Comparison of ENCODE assay signal across 8 cellular contexts in the genomic region with DNA sequence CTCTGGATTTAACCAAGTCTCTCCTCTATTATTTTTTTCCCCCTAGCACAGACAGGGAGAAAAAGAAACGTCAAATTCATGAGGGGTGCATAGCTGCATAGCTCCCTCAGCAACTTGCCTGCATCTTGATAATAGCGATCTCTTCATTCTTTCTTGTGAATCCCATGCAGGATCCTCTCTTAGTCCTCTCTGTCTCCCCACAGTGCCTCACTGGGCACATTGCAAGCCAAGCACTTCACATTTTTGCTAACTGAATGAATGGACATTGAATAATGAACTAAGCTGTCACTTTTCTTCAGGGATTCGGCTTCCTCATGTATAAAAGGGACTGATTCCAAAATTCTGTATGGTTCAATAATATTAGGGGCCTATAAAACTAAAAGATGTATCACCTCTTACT. TPM values are rescaled to one million over a fixed set of nuclear protein-coding genes. Genes with fewer than 3 reads are reported as not detected.
A peak's percentile ranks its signal among the peaks of the same experiment; 100 is the strongest.
DNase-seq lines count a peak whose midpoint lies in the region; ATAC-seq, FAIRE-seq and TF ChIP-seq lines count a peak whose summit lies in the region.

No MANE protein-coding gene starts in this region.

- no peak overlapping the region for H2BK120ac ChIP-seq in IMR-90 (ENCODE audit: low read depth, low read length)

- no peak overlapping the region for H3K56ac ChIP-seq in IMR-90 (ENCODE audit: extremely low read depth, insufficient read depth, low read length)

- no peaks in the 10 kb centered on the region for H4K20me1 ChIP-seq in IMR-90 (ENCODE audit: insufficient read depth, low read length)
- H4K20me1 ChIP-seq in astrocyte (ENCODE audit: insufficient read depth, low read length), result no peaks in the 10 kb centered on the region
- H4K20me1 ChIP-seq in keratinocyte (ENCODE audit: control insufficient read depth, extremely low read depth, insufficient read depth, low read length), result no peaks in the 10 kb centered on the region

- H2BK5ac ChIP-seq in IMR-90 (ENCODE audit: low read depth, low read length, poor library complexity, severe bottlenecking), result no peak overlapping the region

- H2AFZ ChIP-seq in IMR-90 (replicated peaks; ENCODE audit: low read length, poor library complexity) (peak overlapping the region; percentile 33), astrocyte (ENCODE audit: low read depth, low read length) (no peak overlapping the region), keratinocyte (ENCODE audit: control insufficient read depth, low read length) (no peak overlapping the region)

- ATAC-seq in IMR-90 (ENCODE audit: low read depth) (peak; percentile 54), HG03442 (IDR thresholded peaks at IDR 0.05; ENCODE audit: unreplicated experiment) (no peak), HG03025 (IDR thresholded peaks at IDR 0.05; ENCODE audit: low FRiP score, unreplicated experiment) (no peak)

- no peak overlapping the region for H3K4me3 Mint-ChIP-seq in astrocyte (ENCODE audit: unreplicated experiment)
- H3K4me3 Mint-ChIP-seq in CD8-positive, alpha-beta memory T cell, result no peak overlapping the region

- H3K36me3 Mint-ChIP-seq in astrocyte (ENCODE audit: low read depth, unreplicated experiment), result no peaks in the 10 kb centered on the region
- H3K36me3 Mint-ChIP-seq in CD8-positive, alpha-beta memory T cell, result no peaks in the 10 kb centered on the region

- H3K27me3 ChIP-seq in IMR-90 (ENCODE audit: control insufficient read depth, insufficient read depth, low read length) (no peaks in the 10 kb centered on the region; the same call in 1 of the 2 replicates), astrocyte (ENCODE audit: insufficient read depth, low read length) (no peaks in the 10 kb centered on the region), keratinocyte (ENCODE audit: control insufficient read depth, extremely low read depth, insufficient read depth, low read length) (peaks cover 20% of the 10 kb centered on the region), SJCRH30 (0 out of 2 replicates have a peak, but pooled peaks cover 3% of the 10 kb centered on the region)
- no peaks in the 10 kb centered on the region for H3K27me3 ChIP-seq in CD8-positive, alpha-beta memory T cell (ENCODE audit: insufficient read depth, low read length, poor library complexity, severe bottlenecking)

- BruUV-seq in IMR-90 (replicated peaks; lab: Mats Ljungman, UMichigan), result no TSS peak

- H3K4me3 ChIP-seq in IMR-90 (ENCODE audit: insufficient read depth, low read depth, low read length) (no peak overlapping the region), astrocyte (ENCODE audit: insufficient read depth, low read depth, low read length) (no peak overlapping the region), keratinocyte (ENCODE audit: control insufficient read depth in 2 of 3, extremely low read depth in 1 of 3, insufficient read depth in 2 of 3, low read depth in 1 of 3, low read length in 3 of 3) (no peak overlapping the region), SJCRH30 (no peak overlapping the region)
- no peak overlapping the region for H3K4me3 ChIP-seq in CD8-positive, alpha-beta memory T cell (ENCODE audit: low read length)

- CTCF ChIA-PET in IMR-90 (lab: Yijun Ruan, JAX), result interaction anchor here (0.6 to 1.2 kb wide), 2 partner anchors 27 to 225 kb away, joined by 3 to 4 read pairs; no protein-coding TSS in a partner anchor
- CTCF ChIA-PET in CD8-positive, alpha-beta memory T cell (lab: Charles Lee), result no interaction called here

- dilution Hi-C loops in IMR-90 (cut with HindIII; ENCODE audit: low sequenced_read_pairs, unreplicated experiment), result no loop called here
- dilution Hi-C loops in keratinocyte (cut with MboI; ENCODE audit: extremely low pct_ligation_motif_present, low sequenced_read_pairs), result no loop called here

- POLR2A ChIA-PET in IMR-90 (lab: Charles Lee; ENCODE audit: unreplicated experiment), result no interaction called here
- POLR2A ChIA-PET in CD8-positive, alpha-beta memory T cell (lab: Charles Lee), result no interaction called here

- TF ChIP-seq CTCF in IMR-90 (conservative IDR thresholded peaks at IDR 0.05; ENCODE audit: low read depth, low read length), result peak; percentile 61
- TF ChIP-seq CTCF in astrocyte (IDR thresholded peaks at IDR 0.05; ENCODE audit: insufficient read depth, low read depth, low read length), result peak; percentile 68
- peak; percentile 43 to 56 (median 47) for TF ChIP-seq CTCF in keratinocyte (optimal IDR thresholded peaks at IDR 0.05 in 1 of 3, IDR thresholded peaks at IDR 0.05 in 1 of 3, conservative IDR thresholded peaks at IDR 0.05 in 1 of 3; ENCODE audit: extremely low read depth in 1 of 3, insufficient read depth in 2 of 3, low read length in 3 of 3)

- DNase-seq in AML-193 (lab: John Stamatoyannopoulos, UW) (peak; percentile 25 to 30), IMR-90 (peak; percentile 62), astrocyte (ENCODE audit: low read depth) (peak; percentile 43), keratinocyte (ENCODE audit: low read depth, low spot score) (no peak), SJCRH30 (no peak)
- DNase-seq in CD8-positive, alpha-beta memory T cell, result no peak

- H2AK9ac ChIP-seq in IMR-90 (replicated peaks; ENCODE audit: low read depth, low read length, poor library complexity), result no peak overlapping the region

- in situ Hi-C loops in IMR-90 (cut with MboI; ENCODE audit: low sequenced_read_pairs), result no loop called here

- WGBS in IMR-90 (ENCODE audit: extremely low coverage in 2 of 2, insufficient read length in 1 of 2), 2 experiments, result 0% methylated on average over 1 of the region's 3 CpGs; no CpG with 5 or more reads in 1 of the 2 experiments

- H2AK5ac ChIP-seq in IMR-90 (ENCODE audit: low read depth, low read length), result no peak overlapping the region

- FAIRE-seq in astrocyte (lab: Jason Lieb, UNC) (no peak), keratinocyte (lab: Jason Lieb, UNC) (no peak)

- H3K27me3 Mint-ChIP-seq in astrocyte (ENCODE audit: low read depth, unreplicated experiment), result peaks cover 2% of the 10 kb centered on the region
- peaks cover 17 to 43% of the 10 kb centered on the region in 2 donors for H3K27me3 Mint-ChIP-seq in CD8-positive, alpha-beta memory T cell

- H3K9me3 ChIP-seq in IMR-90 (ENCODE audit: control insufficient read depth, insufficient read depth, low read length) (no peaks in the 10 kb centered on the region), astrocyte (ENCODE audit: insufficient read depth, low read depth, low read length) (no peaks in the 10 kb centered on the region), keratinocyte (ENCODE audit: control insufficient read depth, low read depth, low read length) (no peaks in the 10 kb centered on the region), SJCRH30 (replicated peaks) (no peaks in the 10 kb centered on the region)
- H3K9me3 ChIP-seq in CD8-positive, alpha-beta memory T cell (ENCODE audit: low read length), result no peaks in the 10 kb centered on the region

- TF ChIP-seq RAD21 in IMR-90 (IDR thresholded peaks at IDR 0.05; ENCODE audit: low read length), result peak; percentile 68

- H3K4me1 ChIP-seq in IMR-90 (ENCODE audit: control insufficient read depth, insufficient read depth, low read length) (no peaks in the 10 kb centered on the region), astrocyte (ENCODE audit: insufficient read depth, low read length) (peaks cover 3% of the 10 kb centered on the region), keratinocyte (ENCODE audit: control insufficient read depth, extremely low read depth, insufficient read depth, low read length) (no peaks in the 10 kb centered on the region), SJCRH30 (no peaks in the 10 kb centered on the region)
- no peaks in the 10 kb centered on the region for H3K4me1 ChIP-seq in CD8-positive, alpha-beta memory T cell (ENCODE audit: insufficient read depth, low read length)

- no peak overlapping the region for H4K91ac ChIP-seq in IMR-90 (ENCODE audit: insufficient read depth, low read depth, low read length)

- no peak overlapping the region for H4K8ac ChIP-seq in IMR-90 (ENCODE audit: low read depth in 2 of 2, low read length in 2 of 2)

- TF ChIP-seq POLR2A in IMR-90 (IDR thresholded peaks at IDR 0.05; ENCODE audit: low read depth, low read length), result no peak

- H2BK20ac ChIP-seq in IMR-90 (ENCODE audit: low read depth, low read length), result no peak overlapping the region

- no peaks in the 10 kb centered on the region; a peak in 1 of 4 replicates for H3K79me1 ChIP-seq in IMR-90 (ENCODE audit: low read depth in 1 of 2, low read length in 2 of 2)

- no peaks in the 10 kb centered on the region for H3K9me3 Mint-ChIP-seq in astrocyte (ENCODE audit: unreplicated experiment)
- no peaks in the 10 kb centered on the region for H3K9me3 Mint-ChIP-seq in CD8-positive, alpha-beta memory T cell

- no peak overlapping the region for H3K23ac ChIP-seq in IMR-90 (ENCODE audit: low read depth, low read length)

- H3K36me3 ChIP-seq in IMR-90 (ENCODE audit: control insufficient read depth, insufficient read depth, low read length) (no peaks in the 10 kb centered on the region), astrocyte (ENCODE audit: insufficient read depth, low read length) (no peaks in the 10 kb centered on the region), keratinocyte (ENCODE audit: control insufficient read depth in 2 of 2, extremely low read depth in 1 of 2, insufficient read depth in 2 of 2, low read length in 2 of 2) (no peaks in the 10 kb centered on the region), SJCRH30 (no peaks in the 10 kb centered on the region)
- no peaks in the 10 kb centered on the region for H3K36me3 ChIP-seq in CD8-positive, alpha-beta memory T cell (ENCODE audit: insufficient read depth, low read length)

- no peak overlapping the region for H3K27ac ChIP-seq in IMR-90 (ENCODE audit: insufficient read depth, low read length)
- no peak overlapping the region for H3K27ac ChIP-seq in astrocyte (ENCODE audit: low read depth, low read length)
- H3K27ac ChIP-seq in keratinocyte (ENCODE audit: control insufficient read depth, insufficient read depth, low read length), result no peak overlapping the region
- H3K27ac ChIP-seq in SJCRH30, result no peak overlapping the region
- H3K27ac ChIP-seq in CD8-positive, alpha-beta memory T cell (ENCODE audit: low read depth, low read length), result no peak overlapping the region

- no peak overlapping the region for H3K18ac ChIP-seq in IMR-90 (ENCODE audit: low read depth, low read length)

- H3K9ac ChIP-seq in IMR-90 (ENCODE audit: low read depth, low read length), result no peak overlapping the region
- H3K9ac ChIP-seq in astrocyte (ENCODE audit: low read length), result no peak overlapping the region
- H3K9ac ChIP-seq in keratinocyte (ENCODE audit: control insufficient read depth, extremely low read depth, insufficient read depth, low read length), result no peak overlapping the region

- H2BK15ac ChIP-seq in IMR-90 (ENCODE audit: low read depth, low read length), result no peak overlapping the region

- peaks cover 7% of the 10 kb centered on the region for H3K79me2 ChIP-seq in astrocyte (ENCODE audit: insufficient read depth, low read length)
- no peaks in the 10 kb centered on the region for H3K79me2 ChIP-seq in keratinocyte (ENCODE audit: control insufficient read depth, insufficient read depth, low read length)

- H3K27ac Mint-ChIP-seq in astrocyte (ENCODE audit: unreplicated experiment), result no peak overlapping the region
- H3K27ac Mint-ChIP-seq in CD8-positive, alpha-beta memory T cell, result no peak overlapping the region

- no peak overlapping the region for H4K5ac ChIP-seq in IMR-90 (ENCODE audit: low read depth, low read length)

- H3K9me1 ChIP-seq in IMR-90 (ENCODE audit: insufficient read depth, low read length) (no peaks in the 10 kb centered on the region), keratinocyte (ENCODE audit: control insufficient read depth, extremely low read depth, insufficient read depth, low read length) (no peaks in the 10 kb centered on the region)

- H3K4me1 Mint-ChIP-seq in astrocyte (ENCODE audit: low read depth, unreplicated experiment), result peaks cover 3% of the 10 kb centered on the region
- H3K4me1 Mint-ChIP-seq in CD8-positive, alpha-beta memory T cell, result peaks cover 0 to 10% (median 3%) of the 10 kb centered on the region in 3 donors

- intact Hi-C loops in IMR-90 (cut with micrococcal nuclease), result loop anchor here (1.0 to 2.0 kb wide), 3 partner anchors 90 to 250 kb away; no protein-coding TSS in a partner anchor

- H3K4me2 ChIP-seq in IMR-90 (ENCODE audit: low read depth, low read length) (no peak overlapping the region), astrocyte (ENCODE audit: low read length) (no peak overlapping the region), keratinocyte (ENCODE audit: control insufficient read depth, extremely low read depth, insufficient read depth, low read depth, low read length) (no peak overlapping the region)

- no peak overlapping the region for H3K14ac ChIP-seq in IMR-90 (replicated peaks; ENCODE audit: low read depth, low read length)

- no peak overlapping the region for H3K4ac ChIP-seq in IMR-90 (ENCODE audit: low read depth, low read length)

RNA-seq across cellular contexts. Expression of gene EPB41L3, which starts 2.9 kb away (rescaled TPM):
- total RNA-seq in IMR-90 (2012; rRNA removed) (70.3 and 90.5 TPM in 2 replicates), astrocyte (92.3 and 97.0 TPM in 2 replicates)
- polyA plus RNA-seq in IMR-90 (2012; rRNA removed) (36.6 and 39.9 TPM in 2 replicates), keratinocyte (0.33 to 0.70 TPM (median 0.39 TPM) in 3 replicates)
- 22.8 and 27.2 TPM in 2 replicates for polyA plus RNA-seq in IMR-90 (2012; cell fraction: cytosol; rRNA removed)
- polyA plus RNA-seq in IMR-90 (2012; cell fraction: nucleus; rRNA removed; ENCODE audit: low replicate concordance), result 18.8 and 44.4 TPM in 2 replicates
- polyA plus RNA-seq in keratinocyte (2011; ENCODE audit: low read depth), result 1.4 TPM
- polyA plus RNA-seq in keratinocyte (2011; cell fraction: cytosol; rRNA removed), result 0.47 and 0.52 TPM in 2 replicates
- 1.3 and 1.4 TPM in 2 replicates for polyA plus RNA-seq in keratinocyte (2011; cell fraction: nucleus; rRNA removed)
- 0.31 and 0.53 TPM in 2 replicates for polyA plus RNA-seq in keratinocyte (2012; ENCODE audit: low replicate concordance)
- 0.10 to 1.3 TPM (median 1.2 TPM) in 3 replicates for polyA minus RNA-seq in keratinocyte
- not detected for polyA minus RNA-seq in keratinocyte (2011; cell fraction: cytosol; rRNA and poly(A)+ RNA removed)
- 0.21 and 1.9 TPM in 2 replicates for polyA minus RNA-seq in keratinocyte (2011; cell fraction: nucleus; rRNA and poly(A)+ RNA removed)
- 0.18 TPM in 1 of 2 replicates, not detected in the other for total RNA-seq in SJCRH30 (2014; rRNA removed; shearing (Covaris generic))
- 1 to 10 TPM; 1.2 to 1.8 TPM for total RNA-seq in CD8-positive, alpha-beta memory T cell
- polyA plus RNA-seq in CD8-positive, alpha-beta memory T cell, result not detected

Comparison
In these comparisons a context has a peak if more than half of its experiments do, and no peak if none do; other contexts are left out.
1. DNase-seq: peak in AML-193 (2 of 2), IMR-90 (single experiment) and astrocyte (single experiment); none in keratinocyte (single experiment), SJCRH30 (0 of 2) and CD8-positive, alpha-beta memory T cell (0 of 5).
2. RNA of gene EPB41L3, which starts 2.9 kb away (total RNA-seq): 92.3 to 97.0 TPM in astrocyte and 70.3 to 90.5 TPM in IMR-90; 1.2 to 1.8 TPM in CD8-positive, alpha-beta memory T cell and 0.18 TPM in SJCRH30; every median in the first group is over 10 times any median in the second.
3. Peak in every context shown above with its lines, with median percentiles within 50 percentile points of each other: CTCF ChIP-seq.